Comparison of ENCODE assay signal across 27 cellular contexts in genomic region chr7:92092210-92092609, GRCh38.
"Had no signal": no experiment of that assay in that cellular context is flagged by ENCODE, and none has a peak within 500 bp of the region (broad histone marks: within the 10 kb centered on the region; RNA-seq: fewer than 3 reads in every experiment).

No MANE protein-coding gene starts in this region.

- H3K4me3 ChIP-seq: ascending aorta, cardiac muscle cell, esophagus muscularis mucosa, heart right ventricle, left lung, lower lobe of right lung, neural progenitor cell, right atrium auricular region, suprapubic skin, tibial artery had no signal

- DNase-seq: activated CD4-positive, alpha-beta memory T cell treated with anti-CD3 and anti-CD28 coated beads for 36 hours; activated CD4-positive, alpha-beta T cell treated with anti-CD3 and anti-CD28 coated beads, Interleukin-2, amount 10 ng/mL, durations not matched to agents 24 days and 14 days; activated CD4-positive, CD25-positive, alpha-beta regulatory T cell treated with anti-CD3 and anti-CD28 coated beads, Interleukin-2, amount 50 U/mL, for 72 hours; activated CD8-positive, alpha-beta memory T cell treated with anti-CD3 and anti-CD28 coated beads, Interleukin-2, amount 50 U/mL, for 4 hours; activated effector memory CD4-positive, alpha-beta T cell treated with anti-CD3 and anti-CD28 coated beads, Interleukin-2, amount 50 U/mL, for 16 hours; activated naive CD4-positive, alpha-beta T cell treated with anti-CD3 and anti-CD28 coated beads for 36 hours; activated naive CD8-positive, alpha-beta T cell treated with anti-CD3 and anti-CD28 coated beads for 36 hours; activated T-cell treated with anti-CD3 and anti-CD28 coated beads, Interleukin-2, amount 50 U/mL, for 1 hour; foreskin keratinocyte; heart right ventricle; left lung; lower lobe of right lung; mesenchymal stem cell; natural killer cell; occipital lobe; stimulated activated naive CD4-positive, alpha-beta T cell; T1000; tibial artery had no signal

- H3K4me2 ChIP-seq: neural progenitor cell had no signal

- H3K4me1 ChIP-seq: ascending aorta, esophagus muscularis mucosa, foreskin keratinocyte, heart right ventricle, left lung, lower lobe of right lung, neural progenitor cell, suprapubic skin, tibial artery had no signal

- H3K9me3 Mint-ChIP-seq: activated CD4-positive, alpha-beta memory T cell treated with anti-CD3 and anti-CD28 coated beads for 36 hours; activated CD4-positive, alpha-beta T cell treated with anti-CD3 and anti-CD28 coated beads, Interleukin-2, amount 10 ng/mL, durations not matched to agents 24 days and 14 days; activated naive CD4-positive, alpha-beta T cell treated with anti-CD3 and anti-CD28 coated beads for 36 hours; activated naive CD8-positive, alpha-beta T cell treated with anti-CD3 and anti-CD28 coated beads for 36 hours; activated T-helper 1 cell treated with anti-CD3 and anti-CD28 coated beads, Interleukin-12 subunit alpha, Interleukin-12 subunit beta, Interleukin-2, Interleukin-4 antibody, amounts not matched to agents 30 ng/mL and 10 ng/mL and 1 ng/mL, durations not matched to agents 14 hours and 24 hours and 36 hours; dendritic cell treated with granulocyte-macrophage colony-stimulating factor and Interleukin-4, amounts not matched to agents 40 ng/mL and 50 ng/mL, for 4 days; natural killer cell; neural progenitor cell had no signal

- H3K4me3 Mint-ChIP-seq: activated CD4-positive, alpha-beta memory T cell treated with anti-CD3 and anti-CD28 coated beads for 36 hours; activated CD4-positive, alpha-beta T cell treated with anti-CD3 and anti-CD28 coated beads, Interleukin-2, amount 10 ng/mL, durations not matched to agents 24 days and 14 days; activated naive CD4-positive, alpha-beta T cell treated with anti-CD3 and anti-CD28 coated beads for 36 hours; activated naive CD8-positive, alpha-beta T cell treated with anti-CD3 and anti-CD28 coated beads for 36 hours; activated T-helper 1 cell treated with anti-CD3 and anti-CD28 coated beads, Interleukin-12 subunit alpha, Interleukin-12 subunit beta, Interleukin-2, Interleukin-4 antibody, amounts not matched to agents 30 ng/mL and 10 ng/mL and 1 ng/mL, durations not matched to agents 14 hours and 24 hours and 36 hours; brain; dendritic cell treated with granulocyte-macrophage colony-stimulating factor and Interleukin-4, amounts not matched to agents 40 ng/mL and 50 ng/mL, for 4 days; natural killer cell; neural progenitor cell had no signal

- H3K9me3 ChIP-seq: ascending aorta, esophagus muscularis mucosa, left lung, lower lobe of right lung, right atrium auricular region, suprapubic skin, tibial artery had no signal

- H3K4me1 Mint-ChIP-seq: activated CD4-positive, alpha-beta T cell treated with anti-CD3 and anti-CD28 coated beads, Interleukin-2, amount 10 ng/mL, durations not matched to agents 24 days and 14 days; brain; natural killer cell; neural progenitor cell had no signal

- H3K27ac ChIP-seq: ascending aorta, cardiac muscle cell, esophagus muscularis mucosa, foreskin keratinocyte, heart right ventricle, left lung, lower lobe of right lung, neural progenitor cell, right atrium auricular region, suprapubic skin, tibial artery had no signal

- H3K9ac ChIP-seq: neural progenitor cell had no signal

- H2AFZ ChIP-seq: neural progenitor cell had no signal

- H3K27ac Mint-ChIP-seq: activated CD4-positive, alpha-beta memory T cell treated with anti-CD3 and anti-CD28 coated beads for 36 hours; activated CD4-positive, alpha-beta T cell treated with anti-CD3 and anti-CD28 coated beads, Interleukin-2, amount 10 ng/mL, durations not matched to agents 24 days and 14 days; activated naive CD4-positive, alpha-beta T cell treated with anti-CD3 and anti-CD28 coated beads for 36 hours; activated naive CD8-positive, alpha-beta T cell treated with anti-CD3 and anti-CD28 coated beads for 36 hours; activated T-helper 1 cell treated with anti-CD3 and anti-CD28 coated beads, Interleukin-12 subunit alpha, Interleukin-12 subunit beta, Interleukin-2, Interleukin-4 antibody, amounts not matched to agents 30 ng/mL and 10 ng/mL and 1 ng/mL, durations not matched to agents 14 hours and 24 hours and 36 hours; brain; dendritic cell treated with granulocyte-macrophage colony-stimulating factor and Interleukin-4, amounts not matched to agents 40 ng/mL and 50 ng/mL, for 4 days; natural killer cell; neural progenitor cell had no signal

- H3K27me3 Mint-ChIP-seq: activated CD4-positive, alpha-beta memory T cell treated with anti-CD3 and anti-CD28 coated beads for 36 hours; activated CD4-positive, alpha-beta T cell treated with anti-CD3 and anti-CD28 coated beads, Interleukin-2, amount 10 ng/mL, durations not matched to agents 24 days and 14 days; activated naive CD8-positive, alpha-beta T cell treated with anti-CD3 and anti-CD28 coated beads for 36 hours; brain; dendritic cell treated with granulocyte-macrophage colony-stimulating factor and Interleukin-4, amounts not matched to agents 40 ng/mL and 50 ng/mL, for 4 days had no signal

- H3K27me3 ChIP-seq: ascending aorta, cardiac muscle cell, esophagus muscularis mucosa, foreskin keratinocyte, heart right ventricle, left lung, neural progenitor cell, right atrium auricular region, suprapubic skin, tibial artery had no signal
